1 cellular context compared by ENCODE assay signal in the genomic region with DNA sequence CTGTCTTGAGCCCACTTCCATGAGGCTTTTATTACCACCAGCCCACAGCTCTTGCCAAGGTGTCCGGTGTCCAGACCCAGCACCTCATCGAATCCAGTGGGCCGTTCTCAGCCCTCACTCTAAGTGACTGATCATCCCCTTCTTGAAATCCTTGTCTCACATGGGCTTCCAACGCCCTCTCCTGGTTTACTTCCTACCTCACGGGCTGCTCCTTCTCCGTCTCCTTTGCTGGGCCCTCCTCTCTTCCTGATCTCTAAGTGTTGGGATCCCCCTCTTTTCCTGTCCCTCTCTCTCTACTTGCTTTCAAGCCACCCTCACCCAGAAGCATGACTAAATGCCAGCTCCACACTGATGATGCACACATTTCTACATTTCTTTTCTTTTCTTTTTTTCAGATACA.
TF ChIP-seq lines count a peak whose summit lies in the region.

No MANE protein-coding gene starts in this region.

TF ChIP-seq in H1, 55 proteins besides CTCF, POLR2A, EP300 and RAD21 (continued from another document):
- TF ChIP-seq, protein P1, sequence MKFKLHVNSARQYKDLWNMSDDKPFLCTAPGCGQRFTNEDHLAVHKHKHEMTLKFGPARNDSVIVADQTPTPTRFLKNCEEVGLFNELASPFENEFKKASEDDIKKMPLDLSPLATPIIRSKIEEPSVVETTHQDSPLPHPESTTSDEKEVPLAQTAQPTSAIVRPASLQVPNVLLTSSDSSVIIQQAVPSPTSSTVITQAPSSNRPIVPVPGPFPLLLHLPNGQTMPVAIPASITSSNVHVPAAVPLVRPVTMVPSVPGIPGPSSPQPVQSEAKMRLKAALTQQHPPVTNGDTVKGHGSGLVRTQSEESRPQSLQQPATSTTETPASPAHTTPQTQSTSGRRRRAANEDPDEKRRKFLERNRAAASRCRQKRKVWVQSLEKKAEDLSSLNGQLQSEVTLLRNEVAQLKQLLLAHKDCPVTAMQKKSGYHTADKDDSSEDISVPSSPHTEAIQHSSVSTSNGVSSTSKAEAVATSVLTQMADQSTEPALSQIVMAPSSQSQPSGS (IDR thresholded peaks at IDR 0.05; ENCODE audit: low read length) = no peak
- TF ChIP-seq EZH2 (IDR thresholded peaks at IDR 0.05; ENCODE audit: low read depth, low read length, severe bottlenecking) = no peak
- no peak for TF ChIP-seq JUN (IDR thresholded peaks at IDR 0.05; ENCODE audit: low read depth, low read length)
- no peak for TF ChIP-seq CHD2 (IDR thresholded peaks at IDR 0.05; ENCODE audit: low read length)
- TF ChIP-seq, protein P2, sequence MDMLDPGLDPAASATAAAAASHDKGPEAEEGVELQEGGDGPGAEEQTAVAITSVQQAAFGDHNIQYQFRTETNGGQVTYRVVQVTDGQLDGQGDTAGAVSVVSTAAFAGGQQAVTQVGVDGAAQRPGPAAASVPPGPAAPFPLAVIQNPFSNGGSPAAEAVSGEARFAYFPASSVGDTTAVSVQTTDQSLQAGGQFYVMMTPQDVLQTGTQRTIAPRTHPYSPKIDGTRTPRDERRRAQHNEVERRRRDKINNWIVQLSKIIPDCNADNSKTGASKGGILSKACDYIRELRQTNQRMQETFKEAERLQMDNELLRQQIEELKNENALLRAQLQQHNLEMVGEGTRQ (IDR thresholded peaks at IDR 0.05; ENCODE audit: low read length) = no peak
- no peak for TF ChIP-seq CBX8 (IDR thresholded peaks at IDR 0.05; ENCODE audit: borderline replicate concordance, low read depth, low read length)
- TF ChIP-seq CHD1 (IDR thresholded peaks at IDR 0.05; ENCODE audit: low read depth, low read length) = no peak
- no peak for TF ChIP-seq KDM4A (IDR thresholded peaks at IDR 0.05; ENCODE audit: low read depth, low read length, severe bottlenecking)
- no peak for TF ChIP-seq CREB1 (IDR thresholded peaks at IDR 0.05)
- TF ChIP-seq SIN3A (conservative IDR thresholded peaks at IDR 0.05 in 1 of 2, IDR thresholded peaks at IDR 0.05 in 1 of 2; ENCODE audit: low read depth in 1 of 2, low read length in 2 of 2) = no peak
